Comparison of ENCODE assay signal across 17 cellular contexts in genomic region chr11:65297026-65297667, GRCh38. TPM values are rescaled to one million over a fixed set of nuclear protein-coding genes. Genes with fewer than 3 reads are reported as not detected.
A peak's percentile ranks its signal among the peaks of the same experiment; 100 is the strongest.
DNase-seq lines count a peak whose midpoint lies in the region; ATAC-seq and TF ChIP-seq lines count a peak whose summit lies in the region.
"Had no signal": no experiment of that assay in that cellular context is flagged by ENCODE, and none has a peak within 500 bp of the region (broad histone marks: within the 10 kb centered on the region; RNA-seq: fewer than 3 reads in every experiment).

No MANE protein-coding gene starts in this region.

- H2BK120ac ChIP-seq in neuronal stem cell (ENCODE audit: low read depth, low read length): no peak overlapping the region

- H2BK5ac ChIP-seq in neuronal stem cell (ENCODE audit: low read length): no peak overlapping the region

- H3K4me3 ChIP-seq in adipocyte (ENCODE audit: low read length) (no peak overlapping the region), gastroesophageal sphincter (no peak overlapping the region), neuronal stem cell (ENCODE audit: low read length in 2 of 2) (no peak overlapping the region), thyroid gland (replicated peaks in 1 of 3) (no peak overlapping the region)

- intact Hi-C loops in thyroid gland (cut with DNase I): no loop called here
- intact Hi-C loops in activated CD4-positive, alpha-beta T cell treated with anti-CD3 and anti-CD28 coated beads, Interleukin-2, amount 10 ng/mL, durations not matched to agents 24 days and 14 days (cut with micrococcal nuclease): no loop called here

- 49 to 70% methylated on average over 2 to 4 of the region's 12 CpGs for WGBS in gastroesophageal sphincter (ENCODE audit: low coverage in 1 of 2), 2 donors
- WGBS in neuronal stem cell (ENCODE audit: extremely low coverage in 2 of 2, insufficient read length in 2 of 2, insufficient replicate concordance in 1 of 2), 2 donors: no CpG with 5 or more reads among the region's 12 CpGs
- 72 to 81% methylated on average over 12 of the region's 12 CpGs for WGBS in thyroid gland, 2 donors

- peak overlapping the region; percentile 26 for H3K23ac ChIP-seq in neuronal stem cell (ENCODE audit: low read depth, low read length, poor library complexity)

- H3K18ac ChIP-seq in neuronal stem cell (ENCODE audit: low read length): no peak overlapping the region

- H2AK5ac ChIP-seq in neuronal stem cell (ENCODE audit: low read depth, low read length): no peak overlapping the region

- H3K4me1 Mint-ChIP-seq in activated CD4-positive, alpha-beta T cell treated with anti-CD3 and anti-CD28 coated beads, Interleukin-2, amount 10 ng/mL, durations not matched to agents 24 days and 14 days: no peaks in the 10 kb centered on the region
- H3K4me1 Mint-ChIP-seq: central memory CD8-positive, alpha-beta T cell; stimulated activated effector memory CD8-positive, alpha-beta T cell treated with anti-CD3 and anti-CD28 coated beads, Interleukin-12 subunit alpha, Interleukin-12 subunit beta, amount 100 ng/mL, for 72 hours had no signal

- ATAC-seq in gastroesophageal sphincter (no peak), GM21423 (IDR thresholded peaks at IDR 0.05; ENCODE audit: unreplicated experiment) (no peak)
- ATAC-seq: stimulated activated effector memory CD8-positive, alpha-beta T cell treated with anti-CD3 and anti-CD28 coated beads, Interleukin-12 subunit alpha, Interleukin-12 subunit beta, amount 100 ng/mL, for 72 hours had no signal

- no peak overlapping the region for H3K4me2 ChIP-seq in neuronal stem cell (ENCODE audit: insufficient read depth, low read length, poor library complexity, severe bottlenecking)

- H4K91ac ChIP-seq in neuronal stem cell (ENCODE audit: low read depth, low read length, poor library complexity): no peak overlapping the region

- no peak for DNase-seq in adipocyte (ENCODE audit: low read depth)
- DNase-seq in neuronal stem cell (ENCODE audit: low spot score): no peak
- DNase-seq in thyroid gland: peak; percentile 57 to 64
- no peak for DNase-seq in SHP77 (lab: John Stamatoyannopoulos, UW)
- no peak for DNase-seq in activated CD4-positive, alpha-beta T cell treated with anti-CD3 and anti-CD28 coated beads, Interleukin-2, amount 10 ng/mL, durations not matched to agents 24 days and 14 days
- no peak for DNase-seq in ecto neural progenitor cell (ENCODE audit: low spot score)
- DNase-seq: COR-L47, NCI-H2029, NCI-H69, small intestine had no signal

- H3K4me1 ChIP-seq in adipocyte (ENCODE audit: control insufficient read depth, insufficient read depth, low read length) (peaks cover 62% of the 10 kb centered on the region), gastroesophageal sphincter (peaks cover 33 to 95% (median 66%) of the 10 kb centered on the region in 3 donors), neuronal stem cell (ENCODE audit: control insufficient read depth in 2 of 2, insufficient read depth in 1 of 2, low read depth in 1 of 2, low read length in 2 of 2) (peaks cover 8 to 27% of the 10 kb centered on the region in 2 donors), thyroid gland (peaks cover 57 to 74% of the 10 kb centered on the region in 2 donors)

- no peak overlapping the region for H4K8ac ChIP-seq in neuronal stem cell (ENCODE audit: low read depth, low read length)

- H3K27me3 ChIP-seq in adipocyte (replicated peaks; ENCODE audit: control insufficient read depth, insufficient read depth, low read length) (no peaks in the 10 kb centered on the region), gastroesophageal sphincter (no peaks in the 10 kb centered on the region), neuronal stem cell (ENCODE audit: control insufficient read depth in 3 of 3, insufficient read depth in 3 of 3, low read depth in 1 of 3, low read length in 3 of 3) (no peaks in the 10 kb centered on the region), thyroid gland (no peaks in the 10 kb centered on the region)
- H3K27me3 ChIP-seq: neutrophil had no signal

- no peaks in the 10 kb centered on the region for H3K9me3 Mint-ChIP-seq in activated CD4-positive, alpha-beta T cell treated with anti-CD3 and anti-CD28 coated beads, Interleukin-2, amount 10 ng/mL, durations not matched to agents 24 days and 14 days
- H3K9me3 Mint-ChIP-seq: activated T-helper 1 cell treated with anti-CD3 and anti-CD28 coated beads, Interleukin-12 subunit alpha, Interleukin-12 subunit beta, Interleukin-2, Interleukin-4 antibody, amounts not matched to agents 30 ng/mL and 10 ng/mL and 1 ng/mL, durations not matched to agents 14 hours and 24 hours and 36 hours; central memory CD8-positive, alpha-beta T cell; stimulated activated effector memory CD8-positive, alpha-beta T cell treated with anti-CD3 and anti-CD28 coated beads, Interleukin-12 subunit alpha, Interleukin-12 subunit beta, amount 100 ng/mL, for 72 hours had no signal

- H2BK12ac ChIP-seq in neuronal stem cell (ENCODE audit: low read length): no peak overlapping the region

- no peak for TF ChIP-seq EP300 in gastroesophageal sphincter (IDR thresholded peaks at IDR 0.05)

- TF ChIP-seq POLR2A in gastroesophageal sphincter (IDR thresholded peaks at IDR 0.05) (no peak), thyroid gland (IDR thresholded peaks at IDR 0.05) (no peak)

- H3K4ac ChIP-seq in neuronal stem cell (ENCODE audit: low read length): no peak overlapping the region

- no peak overlapping the region for H3K14ac ChIP-seq in neuronal stem cell (ENCODE audit: low read length)

- H2BK15ac ChIP-seq in neuronal stem cell (ENCODE audit: low read length): no peak overlapping the region

- no peak overlapping the region for H2AFZ ChIP-seq in neuronal stem cell (ENCODE audit: low read length)

- peaks cover 12% of the 10 kb centered on the region for H3K36me3 ChIP-seq in adipocyte (ENCODE audit: control insufficient read depth, insufficient read depth, low read length, severe bottlenecking)
- H3K36me3 ChIP-seq in gastroesophageal sphincter: peaks cover 0 to 19% of the 10 kb centered on the region in 2 donors
- peaks cover 42 to 91% of the 10 kb centered on the region in 2 donors for H3K36me3 ChIP-seq in neuronal stem cell (replicated peaks in 1 of 2; ENCODE audit: control insufficient read depth in 2 of 2, insufficient read depth in 2 of 2, low read length in 2 of 2)
- H3K36me3 ChIP-seq in thyroid gland: no peaks in the 10 kb centered on the region

- peak overlapping the region; percentile 57 for H3K9ac ChIP-seq in adipocyte (ENCODE audit: low read length)
- H3K9ac ChIP-seq in neuronal stem cell (ENCODE audit: low read depth, low read length, poor library complexity): no peak overlapping the region

- H3K27ac ChIP-seq in gastroesophageal sphincter (peak overlapping the region; percentile 91 to 99 (median 96)), neuronal stem cell (replicated peaks; ENCODE audit: low read length) (no peak overlapping the region), thyroid gland (peak overlapping the region; percentile 88 to 91 (median 89))
- H3K27ac ChIP-seq: neutrophil, VCaP had no signal

- no peaks in the 10 kb centered on the region for H3K79me1 ChIP-seq in neuronal stem cell (ENCODE audit: low read depth, low read length)

- H3K27ac Mint-ChIP-seq in activated CD4-positive, alpha-beta T cell treated with anti-CD3 and anti-CD28 coated beads, Interleukin-2, amount 10 ng/mL, durations not matched to agents 24 days and 14 days: no peak overlapping the region
- H3K27ac Mint-ChIP-seq: activated T-helper 1 cell treated with anti-CD3 and anti-CD28 coated beads, Interleukin-12 subunit alpha, Interleukin-12 subunit beta, Interleukin-2, Interleukin-4 antibody, amounts not matched to agents 30 ng/mL and 10 ng/mL and 1 ng/mL, durations not matched to agents 14 hours and 24 hours and 36 hours; stimulated activated effector memory CD8-positive, alpha-beta T cell treated with anti-CD3 and anti-CD28 coated beads, Interleukin-12 subunit alpha, Interleukin-12 subunit beta, amount 100 ng/mL, for 72 hours had no signal

- TF ChIP-seq CTCF in gastroesophageal sphincter (IDR thresholded peaks at IDR 0.05): no peak
- no peak for TF ChIP-seq CTCF in thyroid gland (IDR thresholded peaks at IDR 0.05)

- peaks cover 34% of the 10 kb centered on the region for H3K36me3 Mint-ChIP-seq in activated CD4-positive, alpha-beta T cell treated with anti-CD3 and anti-CD28 coated beads, Interleukin-2, amount 10 ng/mL, durations not matched to agents 24 days and 14 days (ENCODE audit: low read depth)

- H3K27me3 Mint-ChIP-seq in activated CD4-positive, alpha-beta T cell treated with anti-CD3 and anti-CD28 coated beads, Interleukin-2, amount 10 ng/mL, durations not matched to agents 24 days and 14 days: no peaks in the 10 kb centered on the region
- H3K27me3 Mint-ChIP-seq: central memory CD8-positive, alpha-beta T cell had no signal

- no peak overlapping the region for H3K4me3 Mint-ChIP-seq in activated CD4-positive, alpha-beta T cell treated with anti-CD3 and anti-CD28 coated beads, Interleukin-2, amount 10 ng/mL, durations not matched to agents 24 days and 14 days
- H3K4me3 Mint-ChIP-seq: activated T-helper 1 cell treated with anti-CD3 and anti-CD28 coated beads, Interleukin-12 subunit alpha, Interleukin-12 subunit beta, Interleukin-2, Interleukin-4 antibody, amounts not matched to agents 30 ng/mL and 10 ng/mL and 1 ng/mL, durations not matched to agents 14 hours and 24 hours and 36 hours; central memory CD8-positive, alpha-beta T cell; stimulated activated effector memory CD8-positive, alpha-beta T cell treated with anti-CD3 and anti-CD28 coated beads, Interleukin-12 subunit alpha, Interleukin-12 subunit beta, amount 100 ng/mL, for 72 hours had no signal

- H3K9me3 ChIP-seq in adipocyte (ENCODE audit: control insufficient read depth, low read length): no peaks in the 10 kb centered on the region
- no peaks in the 10 kb centered on the region for H3K9me3 ChIP-seq in gastroesophageal sphincter
- no peaks in the 10 kb centered on the region for H3K9me3 ChIP-seq in neuronal stem cell (replicated peaks in 1 of 2; ENCODE audit: control insufficient read depth in 2 of 2, insufficient read depth in 1 of 2, low read depth in 1 of 2, low read length in 2 of 2)
- H3K9me3 ChIP-seq in thyroid gland: no peaks in the 10 kb centered on the region
- H3K9me3 ChIP-seq: neutrophil had no signal

RNA-seq across cellular contexts. Expression of gene CDC42EP2, which starts 17.5 kb away (rescaled TPM):
- total RNA-seq in gastroesophageal sphincter: 10 to 100 TPM; 26.3 to 63.4 (median 42.8) TPM
- polyA plus RNA-seq in neuronal stem cell (2013, experiment 1 of 2): 1.4 TPM
- polyA plus RNA-seq in neuronal stem cell (2013, experiment 2 of 2): 1.6 TPM
- 10 to 100 TPM; 20.6 to 35.7 (median 25.2) TPM for total RNA-seq in thyroid gland
- 3.0 and 3.4 TPM in 2 replicates for total RNA-seq in activated CD4-positive, alpha-beta T cell treated with anti-CD3 and anti-CD28 coated beads, Interleukin-2, amount 10 ng/mL, durations not matched to agents 24 days and 14 days

RNA-seq across cellular contexts. Expression of gene POLA2, which starts 35.4 kb away (rescaled TPM):
- total RNA-seq in gastroesophageal sphincter (10 to 100 TPM in 2 of 4 donors, 1 to 10 TPM in 2; 7.7 to 18.5 (median 13.2) TPM), thyroid gland (10 to 100 TPM in 2 of 4 donors, 1 to 10 TPM in 2; 7.6 to 11.3 (median 10.4) TPM)
- polyA plus RNA-seq in neuronal stem cell (2013, experiment 1 of 2): 13.5 TPM
- 13.4 TPM for polyA plus RNA-seq in neuronal stem cell (2013, experiment 2 of 2)
- total RNA-seq in activated CD4-positive, alpha-beta T cell treated with anti-CD3 and anti-CD28 coated beads, Interleukin-2, amount 10 ng/mL, durations not matched to agents 24 days and 14 days: 77.4 and 82.8 TPM in 2 replicates

RNA-seq across cellular contexts. Expression of gene DPF2, which starts 36.5 kb away (rescaled TPM):
- total RNA-seq in gastroesophageal sphincter (10 to 100 TPM; 42.5 to 72.7 (median 62.1) TPM), thyroid gland (10 to 100 TPM; 45.0 to 52.7 (median 48.0) TPM)
- 78.6 TPM for polyA plus RNA-seq in neuronal stem cell (2013, experiment 1 of 2)
- polyA plus RNA-seq in neuronal stem cell (2013, experiment 2 of 2): 77.3 TPM
- 76.6 and 81.0 TPM in 2 replicates for total RNA-seq in activated CD4-positive, alpha-beta T cell treated with anti-CD3 and anti-CD28 coated beads, Interleukin-2, amount 10 ng/mL, durations not matched to agents 24 days and 14 days

RNA-seq across cellular contexts. Expression of gene TIGD3, which starts 57.4 kb away (rescaled TPM):
- under 1 TPM in 2 of 4 donors, not detected in 2; 0.27 to 0.67 TPM for total RNA-seq in gastroesophageal sphincter
- 1.8 TPM for polyA plus RNA-seq in neuronal stem cell (2013, experiment 1 of 2)
- 1.6 TPM for polyA plus RNA-seq in neuronal stem cell (2013, experiment 2 of 2)
- total RNA-seq in thyroid gland: under 1 TPM in 1 of 4 donors, not detected in 3; 0.34 TPM
- 1.2 and 1.6 TPM in 2 replicates for total RNA-seq in activated CD4-positive, alpha-beta T cell treated with anti-CD3 and anti-CD28 coated beads, Interleukin-2, amount 10 ng/mL, durations not matched to agents 24 days and 14 days

Comparison
In these comparisons a context has a peak if more than half of its experiments do, and no peak if none do; other contexts are left out.
1. DNase-seq: peak in thyroid gland (2 of 2); none in adipocyte (single experiment), neuronal stem cell (single experiment), SHP77 (0 of 2), activated CD4-positive, alpha-beta T cell treated with anti-CD3 and anti-CD28 coated beads, Interleukin-2, amount 10 ng/mL, durations not matched to agents 24 days and 14 days (single experiment) and ecto neural progenitor cell (single experiment).